Comparison of ENCODE assay signal across 8 cellular contexts in genomic region chr16:589658-590159, GRCh38. TPM values are rescaled to one million over a fixed set of nuclear protein-coding genes. Genes with fewer than 3 reads are reported as not detected.
DNase-seq lines count a peak whose midpoint lies in the region; ATAC-seq and TF ChIP-seq lines count a peak whose summit lies in the region.

TSS of gene RAB40C (plus strand) at chr16:590066. CDS start at chr16:590292, 226 bp downstream.

- peaks cover 19% of the 10 kb centered on the region for H3K4me1 Mint-ChIP-seq in activated T-helper 17 cell treated with anti-CD3 and anti-CD28 coated beads, Interleukin-2, amount 50 U/mL, for 72 hours
- peaks cover 24 to 46% (median 45%) of the 10 kb centered on the region in 4 donors for H3K4me1 Mint-ChIP-seq in naive thymus-derived CD8-positive, alpha-beta T cell
- peaks cover 33 to 69% of the 10 kb centered on the region in 2 donors for H3K4me1 Mint-ChIP-seq in stimulated activated naive B cell treated with anti-CD40 and anti-IgM and Interleukin-4, amounts not matched to agents 10 μg/mL and 1 μg/mL and 100 μg/mL, for 72 hours

- no peaks in the 10 kb centered on the region for H3K9me3 ChIP-seq in fibroblast of lung (ENCODE audit: control insufficient read depth, insufficient read depth, low read depth, low read length)

- POLR2A ChIA-PET in naive thymus-derived CD8-positive, alpha-beta T cell (lab: Charles Lee) = interaction anchor here (1.2 to 1.9 kb wide), 3 partner anchors 47 to 59 kb away, joined by 3 to 12 read pairs (median 11); partner anchors contain the start of genes METTL26 and WDR90

- H3K27ac ChIP-seq in fibroblast of lung (ENCODE audit: insufficient read depth, low read length) = peak within 1 kb of the TSS; percentile 90

- H3K79me2 ChIP-seq in fibroblast of lung (ENCODE audit: control insufficient read depth, insufficient read depth, low read length) = peaks cover 18% of the 10 kb centered on the region

- H3K4me1 ChIP-seq in fibroblast of lung (ENCODE audit: control insufficient read depth, extremely low read depth, insufficient read depth, low read length) = peaks cover 16% of the 10 kb centered on the region

- no peaks in the 10 kb centered on the region for H3K27me3 Mint-ChIP-seq in activated T-helper 17 cell treated with anti-CD3 and anti-CD28 coated beads, Interleukin-2, amount 50 U/mL, for 72 hours
- H3K27me3 Mint-ChIP-seq in naive thymus-derived CD8-positive, alpha-beta T cell = no peaks in the 10 kb centered on the region
- peaks cover 4 to 7% of the 10 kb centered on the region in 2 donors for H3K27me3 Mint-ChIP-seq in stimulated activated naive B cell treated with anti-CD40 and anti-IgM and Interleukin-4, amounts not matched to agents 10 μg/mL and 1 μg/mL and 100 μg/mL, for 72 hours

- peak within 1 kb of the TSS; percentile 92 for H3K4me3 Mint-ChIP-seq in activated T-helper 17 cell treated with anti-CD3 and anti-CD28 coated beads, Interleukin-2, amount 50 U/mL, for 72 hours
- peak within 1 kb of the TSS; percentile 95 to 100 (median 99) for H3K4me3 Mint-ChIP-seq in naive thymus-derived CD8-positive, alpha-beta T cell
- peak within 1 kb of the TSS; percentile 97 for H3K4me3 Mint-ChIP-seq in stimulated activated naive B cell treated with anti-CD40 and anti-IgM and Interleukin-4, amounts not matched to agents 10 μg/mL and 1 μg/mL and 100 μg/mL, for 72 hours

- H4K20me1 ChIP-seq in fibroblast of lung (ENCODE audit: control insufficient read depth, extremely low read depth, insufficient read depth, low read length) = no peaks in the 10 kb centered on the region

- peak; percentile 88 for ATAC-seq in activated T-helper 17 cell treated with anti-CD3 and anti-CD28 coated beads, Interleukin-2, amount 50 U/mL, for 72 hours (replicated peaks)
- ATAC-seq in naive thymus-derived CD8-positive, alpha-beta T cell = peak; percentile 83 to 84
- peak; percentile 84 to 86 for ATAC-seq in stimulated activated naive B cell treated with anti-CD40 and anti-IgM and Interleukin-4, amounts not matched to agents 10 μg/mL and 1 μg/mL and 100 μg/mL, for 72 hours (replicated peaks)

- peaks cover 16% of the 10 kb centered on the region for H3K36me3 Mint-ChIP-seq in activated T-helper 17 cell treated with anti-CD3 and anti-CD28 coated beads, Interleukin-2, amount 50 U/mL, for 72 hours (ENCODE audit: low read depth)
- peaks cover 0 to 2% (median 0%) of the 10 kb centered on the region in 3 donors for H3K36me3 Mint-ChIP-seq in naive thymus-derived CD8-positive, alpha-beta T cell
- peaks cover 4 to 10% of the 10 kb centered on the region in 2 donors for H3K36me3 Mint-ChIP-seq in stimulated activated naive B cell treated with anti-CD40 and anti-IgM and Interleukin-4, amounts not matched to agents 10 μg/mL and 1 μg/mL and 100 μg/mL, for 72 hours

- no peaks in the 10 kb centered on the region for H3K36me3 ChIP-seq in fibroblast of lung (ENCODE audit: control insufficient read depth, insufficient read depth, low read length)

- no peaks in the 10 kb centered on the region for H3K27me3 ChIP-seq in fibroblast of lung (ENCODE audit: control insufficient read depth, insufficient read depth, low read length)

- H3K9ac ChIP-seq in fibroblast of lung (ENCODE audit: insufficient read depth, low read length) = peak within 1 kb of the TSS; percentile 94

- H2AFZ ChIP-seq in fibroblast of lung (ENCODE audit: low read length) = peak within 1 kb of the TSS; percentile 92

- TF ChIP-seq CTCF in LNCaP clone FGC (IDR thresholded peaks at IDR 0.05; ENCODE audit: control insufficient read depth, extremely low read depth, insufficient read depth) (peak; percentile 23; the same call in 1 of the 2 replicates), fibroblast of lung (conservative IDR thresholded peaks at IDR 0.05 in 1 of 2, IDR thresholded peaks at IDR 0.05 in 1 of 2; ENCODE audit: low read depth in 1 of 2, low read length in 2 of 2) (no peak)

- DNase-seq in EL (peak; percentile 97), H4 (ENCODE audit: low spot score) (peak; percentile 94), LNCaP clone FGC (ENCODE audit: low read depth) (peak; percentile 92), RPMI8226 (peak; percentile 100), fibroblast of lung (ENCODE audit: low read depth in 2 of 2) (peak; percentile 97 to 98)
- peak; percentile 98 to 100 (median 99) for DNase-seq in naive thymus-derived CD8-positive, alpha-beta T cell
- peak; percentile 97 for DNase-seq in stimulated activated naive B cell treated with anti-CD40 and anti-IgM and Interleukin-4, amounts not matched to agents 10 μg/mL and 1 μg/mL and 100 μg/mL, for 72 hours

- H3K4me3 ChIP-seq in LNCaP clone FGC (ENCODE audit: low read depth, low read length) (peak within 1 kb of the TSS; percentile 89), fibroblast of lung (replicated peaks in 1 of 4; ENCODE audit: control extremely low read depth in 1 of 4, insufficient read depth in 1 of 4, low read depth in 3 of 4, low read length in 4 of 4) (peak within 1 kb of the TSS; percentile 60 to 94 (median 90))

- H3K9me3 Mint-ChIP-seq in activated T-helper 17 cell treated with anti-CD3 and anti-CD28 coated beads, Interleukin-2, amount 50 U/mL, for 72 hours = no peaks in the 10 kb centered on the region
- H3K9me3 Mint-ChIP-seq in naive thymus-derived CD8-positive, alpha-beta T cell = no peaks in the 10 kb centered on the region
- H3K9me3 Mint-ChIP-seq in stimulated activated naive B cell treated with anti-CD40 and anti-IgM and Interleukin-4, amounts not matched to agents 10 μg/mL and 1 μg/mL and 100 μg/mL, for 72 hours = no peaks in the 10 kb centered on the region

- peak within 1 kb of the TSS; percentile 99 for H3K4me2 ChIP-seq in fibroblast of lung (ENCODE audit: extremely low read depth, insufficient read depth, low read length)

- peak within 1 kb of the TSS; percentile 90 for H3K27ac Mint-ChIP-seq in activated T-helper 17 cell treated with anti-CD3 and anti-CD28 coated beads, Interleukin-2, amount 50 U/mL, for 72 hours
- H3K27ac Mint-ChIP-seq in naive thymus-derived CD8-positive, alpha-beta T cell = peak within 1 kb of the TSS; percentile 98 to 100 (median 98)
- peak within 1 kb of the TSS; percentile 100 for H3K27ac Mint-ChIP-seq in stimulated activated naive B cell treated with anti-CD40 and anti-IgM and Interleukin-4, amounts not matched to agents 10 μg/mL and 1 μg/mL and 100 μg/mL, for 72 hours

RNA-seq across cellular contexts. Expression of gene RAB40C, which starts in this region (rescaled TPM):
- total RNA-seq in H4 (2014; rRNA removed; shearing (Covaris generic)) = 4.4 and 5.1 TPM in 2 replicates
- 10 to 100 TPM; 12.9 TPM for total RNA-seq in activated T-helper 17 cell treated with anti-CD3 and anti-CD28 coated beads, Interleukin-2, amount 50 U/mL, for 72 hours
- total RNA-seq in fibroblast of lung = 9.8 and 11.6 TPM in 2 replicates
- 3.2 and 3.7 TPM in 2 replicates for polyA plus RNA-seq in fibroblast of lung
- polyA plus RNA-seq in fibroblast of lung (2012) = 8.3 and 10.1 TPM in 2 replicates
- polyA minus RNA-seq in fibroblast of lung (ENCODE audit: low replicate concordance) = 6.1 and 9.7 TPM in 2 replicates
- 10 to 100 TPM; 18.6 to 19.9 TPM for total RNA-seq in naive thymus-derived CD8-positive, alpha-beta T cell
- polyA plus RNA-seq in naive thymus-derived CD8-positive, alpha-beta T cell = 10 to 100 TPM in 1 of 3 donors, 1 to 10 TPM in 2; 5.8 to 14.6 (median 6.2) TPM

Comparison
In these comparisons a context has a peak if more than half of its experiments do, and no peak if none do; other contexts are left out.
1. Peak in every context shown above with its lines: DNase-seq, ATAC-seq, H3K4me3 ChIP-seq and H3K27ac ChIP-seq.